ENCODE assay signal across 17 cellular contexts in genomic region chr5:74517700-74518099, GRCh38.
DNase-seq lines count a peak whose midpoint lies in the region; ATAC-seq and TF ChIP-seq lines count a peak whose summit lies in the region.
"Had no signal": no experiment of that assay in that cellular context is flagged by ENCODE, and none has a peak within 500 bp of the region (broad histone marks: within the 10 kb centered on the region; RNA-seq: fewer than 3 reads in every experiment).

No MANE protein-coding gene starts in this region.

- no peaks in the 10 kb centered on the region for H3K9me3 Mint-ChIP-seq in chondrocyte (ENCODE audit: low read depth)

- H3K27me3 Mint-ChIP-seq in chondrocyte (ENCODE audit: low read depth) = no peaks in the 10 kb centered on the region

- H3K4me1 Mint-ChIP-seq in chondrocyte (ENCODE audit: low read depth) = peaks cover 44% of the 10 kb centered on the region
- H3K4me1 Mint-ChIP-seq: activated CD4-positive, alpha-beta T cell treated with anti-CD3 and anti-CD28 coated beads for 36 hours; activated naive CD8-positive, alpha-beta T cell treated with anti-CD3 and anti-CD28 coated beads, Interleukin-2, amount 10 ng/mL, durations not matched to agents 7 days and 5 days had no signal

- H3K27ac Mint-ChIP-seq in chondrocyte (ENCODE audit: unreplicated experiment) = peak overlapping the region; percentile 90
- H3K27ac Mint-ChIP-seq: activated CD4-positive, alpha-beta T cell treated with anti-CD3 and anti-CD28 coated beads for 36 hours; activated naive CD8-positive, alpha-beta T cell treated with anti-CD3 and anti-CD28 coated beads, Interleukin-2, amount 10 ng/mL, durations not matched to agents 7 days and 5 days had no signal

- ATAC-seq in GM19467 (IDR thresholded peaks at IDR 0.05; ENCODE audit: unreplicated experiment) (no peak), GM21737 (IDR thresholded peaks at IDR 0.05; ENCODE audit: unreplicated experiment) (no peak), HG02610 (IDR thresholded peaks at IDR 0.05; ENCODE audit: unreplicated experiment) (no peak)
- ATAC-seq: activated CD4-positive, alpha-beta T cell treated with anti-CD3 and anti-CD28 coated beads for 36 hours; PC-3 had no signal

- DNase-seq in AG10803 (ENCODE audit: low read depth) (peak; percentile 49), LHCN-M2 (ENCODE audit: low read depth) (peak; percentile 87), chondrocyte (ENCODE audit: low spot score) (no peak), lung microvascular endothelial cell (ENCODE audit: low read depth in 2 of 2) (peak; percentile 24 to 93), KG1 (lab: John Stamatoyannopoulos, UW) (no peak)
- DNase-seq: activated CD4-positive, alpha-beta T cell treated with anti-CD3 and anti-CD28 coated beads for 36 hours; activated naive CD8-positive, alpha-beta T cell treated with anti-CD3 and anti-CD28 coated beads, Interleukin-2, amount 10 ng/mL, durations not matched to agents 7 days and 5 days; glutamatergic neuron; kidney; NCI-H187 treated with DMSO at 0.1 percent for 48 hours; NCI-H524; PC-3; tibial artery had no signal

- peaks cover 1% of the 10 kb centered on the region for H3K36me3 Mint-ChIP-seq in chondrocyte (ENCODE audit: low read depth)
- H3K36me3 Mint-ChIP-seq: activated naive CD8-positive, alpha-beta T cell treated with anti-CD3 and anti-CD28 coated beads, Interleukin-2, amount 10 ng/mL, durations not matched to agents 7 days and 5 days had no signal

- no peak overlapping the region for H3K4me3 ChIP-seq in AG10803 (ENCODE audit: low read length)
- H3K4me3 ChIP-seq: BLaER1, tibial artery had no signal

- H3K4me3 Mint-ChIP-seq in chondrocyte (ENCODE audit: unreplicated experiment) = no peak overlapping the region
- H3K4me3 Mint-ChIP-seq: activated CD4-positive, alpha-beta T cell treated with anti-CD3 and anti-CD28 coated beads for 36 hours; activated naive CD8-positive, alpha-beta T cell treated with anti-CD3 and anti-CD28 coated beads, Interleukin-2, amount 10 ng/mL, durations not matched to agents 7 days and 5 days had no signal

- no peak for TF ChIP-seq CTCF in AG10803 (conservative IDR thresholded peaks at IDR 0.05; ENCODE audit: low read length)
- no peak for TF ChIP-seq CTCF in chondrocyte (IDR thresholded peaks at IDR 0.05)

Comparison
In these comparisons a context has a peak if more than half of its experiments do, and no peak if none do; other contexts are left out.
1. DNase-seq: peak in AG10803 (single experiment), LHCN-M2 (single experiment) and lung microvascular endothelial cell (2 of 2); none in chondrocyte (single experiment) and KG1 (single experiment).